In genomic region chr17:67491009-67491677, GRCh38 we compare ENCODE assay signal across 8 cellular contexts.
A peak's percentile ranks its signal among the peaks of the same experiment; 100 is the strongest.
DNase-seq lines count a peak whose midpoint lies in the region; ATAC-seq, FAIRE-seq and TF ChIP-seq lines count a peak whose summit lies in the region.

No MANE protein-coding gene starts in this region.

- CTCF ChIA-PET in AG04449 (lab: Yijun Ruan, JAX) = interaction anchor here (1.2 to 2.4 kb wide), 6 partner anchors 16 to 139 kb away, joined by 3 to 12 read pairs (median 5); no protein-coding TSS in a partner anchor

- WGBS in psoas muscle, 3 donors = 12 to 19% (median 13%) methylated on average over 18 of the region's 18 CpGs

- intact Hi-C loops in psoas muscle (cut with DNase I) = no loop called here

- H3K27me3 ChIP-seq in right atrium auricular region = no peaks in the 10 kb centered on the region
- H3K27me3 ChIP-seq in psoas muscle (ENCODE audit: insufficient read depth in 3 of 3, low read length in 2 of 3) = peaks cover 0 to 6% (median 5%) of the 10 kb centered on the region in 3 donors

- H3K4me3 ChIP-seq in AG04449 (ENCODE audit: low read depth, low read length) = peak overlapping the region; percentile 36
- peak overlapping the region; percentile 16 to 28 for H3K4me3 ChIP-seq in right atrium auricular region
- peak overlapping the region; percentile 42 for H3K4me3 ChIP-seq in psoas muscle

- FAIRE-seq in HTR-8/SVneo (lab: Jason Lieb, UNC) (no peak), GM19239 (lab: Jason Lieb, UNC) (no peak)

- TF ChIP-seq CTCF in AG04449 (IDR thresholded peaks at IDR 0.05; ENCODE audit: insufficient read depth, low read length, missing control alignments) (no peak), right atrium auricular region (IDR thresholded peaks at IDR 0.05) (no peak), psoas muscle (IDR thresholded peaks at IDR 0.05) (no peak)

- ATAC-seq in psoas muscle = peak; percentile 97 to 99 (median 98)

- POLR2A ChIA-PET in AG04449 (lab: Yijun Ruan, JAX) = no interaction called here

- peaks cover 0 to 46% of the 10 kb centered on the region in 2 donors for H3K4me1 ChIP-seq in right atrium auricular region
- H3K4me1 ChIP-seq in psoas muscle = peaks cover 22% of the 10 kb centered on the region

- peak overlapping the region; percentile 44 for H3K27ac ChIP-seq in angular gyrus (ENCODE audit: low read depth, low read length)
- H3K27ac ChIP-seq in right atrium auricular region = peak overlapping the region; percentile 82 to 94
- peak overlapping the region; percentile 20 for H3K27ac ChIP-seq in psoas muscle

- DNase-seq in AG04449 (ENCODE audit: low read depth, low spot score) = peak; percentile 89
- DNase-seq in HTR-8/SVneo (ENCODE audit: insufficient read length, low spot score) = peak; percentile 45
- peak; percentile 96 for DNase-seq in right atrium auricular region (ENCODE audit: low spot score)
- peak; percentile 91 to 97 for DNase-seq in psoas muscle
- no peak for DNase-seq in GM19239 (ENCODE audit: insufficient read length, low spot score)
- DNase-seq in cerebellar nuclear complex (lab: John Stamatoyannopoulos, UW) = no peak
- no peak for DNase-seq in stimulated activated CD4-positive, alpha-beta T cell treated with anti-CD3 and anti-CD28 coated beads, Interleukin-1b, Interleukin-23, amount 100 ng/mL, for 48 hours

- H3K9me3 ChIP-seq in right atrium auricular region = no peaks in the 10 kb centered on the region
- no peaks in the 10 kb centered on the region for H3K9me3 ChIP-seq in psoas muscle

- no peaks in the 10 kb centered on the region for H3K36me3 ChIP-seq in right atrium auricular region
- H3K36me3 ChIP-seq in psoas muscle (ENCODE audit: insufficient read depth in 1 of 2, low read depth in 1 of 2) = no peaks in the 10 kb centered on the region

Comparison
In these comparisons a context has a peak if more than half of its experiments do, and no peak if none do; other contexts are left out.
1. DNase-seq: peak in AG04449 (single experiment), HTR-8/SVneo (single experiment), right atrium auricular region (single experiment) and psoas muscle (2 of 2); none in GM19239 (single experiment), cerebellar nuclear complex (0 of 2) and stimulated activated CD4-positive, alpha-beta T cell treated with anti-CD3 and anti-CD28 coated beads, Interleukin-1b, Interleukin-23, amount 100 ng/mL, for 48 hours (single experiment).
2. H3K27ac ChIP-seq: peak in every context shown above with its lines; median percentile 88 in right atrium auricular region; 44 in angular gyrus; 20 in psoas muscle.
3. Peak in every context shown above with its lines, with median percentiles within 50 percentile points of each other: H3K4me3 ChIP-seq.